8 cellular contexts compared by ENCODE assay signal in the genomic region with DNA sequence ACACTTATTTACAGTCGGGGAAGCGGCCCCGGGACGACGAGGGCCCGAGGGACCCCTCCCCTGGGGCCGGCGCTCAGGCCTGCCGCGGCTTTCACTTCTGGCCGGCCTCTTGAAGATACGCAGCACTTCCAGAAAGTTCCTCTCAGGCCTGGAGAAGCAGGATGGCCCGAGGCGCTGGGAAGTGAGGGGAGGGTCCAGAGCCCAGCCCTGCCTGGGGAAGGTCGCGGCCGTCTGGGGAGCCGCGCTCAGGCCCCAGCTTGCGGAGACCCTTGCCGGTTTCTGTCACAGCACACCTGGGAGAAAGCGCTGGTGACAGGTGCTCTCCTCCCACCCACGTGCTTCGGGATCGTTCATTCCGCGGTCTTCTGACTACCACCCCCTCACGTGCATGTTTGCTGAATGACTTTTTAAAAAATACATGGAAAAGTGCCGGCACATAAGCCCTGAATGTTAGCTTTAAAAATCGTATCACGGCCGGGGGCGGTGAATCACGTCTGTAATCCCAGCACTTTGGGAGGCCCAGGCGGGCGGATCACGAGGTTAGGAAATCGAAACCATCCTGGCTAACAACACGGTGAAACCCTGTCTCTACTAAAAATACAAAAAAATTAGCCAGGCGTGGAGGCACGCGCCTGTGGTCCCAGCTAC. TPM values are rescaled to one million over a fixed set of nuclear protein-coding genes. Genes with fewer than 3 reads are reported as not detected.
DNase-seq lines count a peak whose midpoint lies in the region; ATAC-seq and TF ChIP-seq lines count a peak whose summit lies in the region.

No MANE protein-coding gene starts in this region.

- no peak for DNase-seq in GM06990 (ENCODE audit: extremely low read depth, insufficient read length)
- no peak for DNase-seq in OCI-LY7 (ENCODE audit: low spot score)
- no peak for DNase-seq in central memory CD8-positive, alpha-beta T cell (ENCODE audit: low spot score in 2 of 2)
- no peak for DNase-seq in lower lobe of right lung
- DNase-seq in LoVo (ENCODE audit: low spot score), result no peak
- DNase-seq in posterior vena cava (ENCODE audit: low spot score), result no peak

- peak overlapping the region; percentile 79 for H3K4me3 ChIP-seq in GM06990 (replicated peaks; ENCODE audit: low read depth, low read length)
- peak overlapping the region; percentile 82 for H3K4me3 ChIP-seq in OCI-LY7 (ENCODE audit: low read depth, low read length, poor library complexity, severe bottlenecking)
- H3K4me3 ChIP-seq in lower lobe of right lung, result peak overlapping the region; percentile 85
- peak overlapping the region; percentile 90 for H3K4me3 ChIP-seq in thymus (ENCODE audit: low read length)

- H4K20me1 ChIP-seq in OCI-LY7 (ENCODE audit: insufficient read depth, low read length), result peaks cover 23% of the 10 kb centered on the region

- peaks cover 21% of the 10 kb centered on the region for H3K4me1 Mint-ChIP-seq in central memory CD8-positive, alpha-beta T cell

- no peaks in the 10 kb centered on the region for H3K27me3 Mint-ChIP-seq in central memory CD8-positive, alpha-beta T cell

- H3K4me2 ChIP-seq in OCI-LY7 (ENCODE audit: low read length), result peak overlapping the region; percentile 97

- H3K27me3 ChIP-seq in GM06990 (replicated peaks; ENCODE audit: control insufficient read depth, insufficient read depth, low read length), result no peaks in the 10 kb centered on the region
- no peaks in the 10 kb centered on the region for H3K27me3 ChIP-seq in lower lobe of right lung (ENCODE audit: low read depth)
- H3K27me3 ChIP-seq in thymus (ENCODE audit: control insufficient read depth, insufficient read depth), result no peaks in the 10 kb centered on the region

- peak overlapping the region; percentile 68; the same call in 1 of the 2 replicates for H2AFZ ChIP-seq in OCI-LY7 (ENCODE audit: low read length)

- CTCF ChIA-PET in OCI-LY7 (lab: Charles Lee; ENCODE audit: unreplicated experiment), result no interaction called here

- H3K27ac Mint-ChIP-seq in central memory CD8-positive, alpha-beta T cell (ENCODE audit: low read depth), result peak overlapping the region; percentile 96

- no peak for ATAC-seq in central memory CD8-positive, alpha-beta T cell (replicated peaks; ENCODE audit: extremely low read depth, poor library complexity, severe bottlenecking)
- ATAC-seq in lower lobe of right lung, result peak; percentile 46 to 55
- ATAC-seq in HG02884 (IDR thresholded peaks at IDR 0.05; ENCODE audit: unreplicated experiment), result no peak

- intact Hi-C loops in OCI-LY7 (cut with micrococcal nuclease; ENCODE audit: unreplicated experiment) (loop anchor here (1.0 to 5.0 kb wide), 5 partner anchors 69 to 726 kb away; a partner anchor contains a TSS), lower lobe of right lung (cut with DNase I) (loop anchor here (10.0 kb wide), 1 partner anchor 358 kb away; a partner anchor contains a TSS), posterior vena cava (cut with DNase I) (loop anchor here (5.0 kb wide), 2 partner anchors 351 to 356 kb away; a partner anchor contains a TSS)

- TF ChIP-seq CTCF in GM06990 (IDR thresholded peaks at IDR 0.05; ENCODE audit: insufficient read depth, low read length, poor library complexity, severe bottlenecking) (no peak), OCI-LY7 (conservative IDR thresholded peaks at IDR 0.05; ENCODE audit: low read length) (no peak), lower lobe of right lung (IDR thresholded peaks at IDR 0.05) (no peak)

- POLR2A ChIA-PET in OCI-LY7 (lab: Charles Lee), result no interaction called here

- BruUV-seq in OCI-LY7 (replicated peaks; lab: Mats Ljungman, UMichigan), result TSS peak; percentile 97

- no peaks in the 10 kb centered on the region for H3K9me3 ChIP-seq in OCI-LY7 (ENCODE audit: low read length)
- no peaks in the 10 kb centered on the region for H3K9me3 ChIP-seq in lower lobe of right lung
- H3K9me3 ChIP-seq in thymus (ENCODE audit: control insufficient read depth), result no peaks in the 10 kb centered on the region

- H3K36me3 ChIP-seq in GM06990 (ENCODE audit: control insufficient read depth, insufficient read depth, low read length) (no peaks in the 10 kb centered on the region), OCI-LY7 (ENCODE audit: insufficient read depth, low read length) (peaks cover 27% of the 10 kb centered on the region), lower lobe of right lung (peaks cover 33% of the 10 kb centered on the region), thymus (ENCODE audit: control insufficient read depth, insufficient read depth) (peaks cover 8% of the 10 kb centered on the region)

- H3K36me3 Mint-ChIP-seq in central memory CD8-positive, alpha-beta T cell (ENCODE audit: insufficient read depth), result peaks cover 35% of the 10 kb centered on the region

- H3K4me1 ChIP-seq in OCI-LY7 (ENCODE audit: insufficient read depth, low read length, poor library complexity, severe bottlenecking) (peaks cover 32% of the 10 kb centered on the region), lower lobe of right lung (peaks cover 35% of the 10 kb centered on the region), thymus (ENCODE audit: control insufficient read depth, insufficient read depth, low read length) (peaks cover 10% of the 10 kb centered on the region)

- no peaks in the 10 kb centered on the region for H3K9me2 ChIP-seq in OCI-LY7 (ENCODE audit: insufficient read depth, low read length)

- WGBS in thymus, result 38% methylated on average over 42 of the region's 42 CpGs

- peak overlapping the region; percentile 77 for H3K4me3 Mint-ChIP-seq in central memory CD8-positive, alpha-beta T cell

- H3K27ac ChIP-seq in OCI-LY7 (ENCODE audit: low read depth, low read length, poor library complexity, severe bottlenecking) (peak overlapping the region; percentile 84), lower lobe of right lung (peak overlapping the region; percentile 98), thymus (ENCODE audit: low read depth) (peak overlapping the region; percentile 95)

- peaks cover 43% of the 10 kb centered on the region for H3K79me2 ChIP-seq in OCI-LY7 (ENCODE audit: insufficient read depth, low read depth, low read length)

- no peaks in the 10 kb centered on the region for H3K9me3 Mint-ChIP-seq in central memory CD8-positive, alpha-beta T cell

RNA-seq across cellular contexts. Expression of a gene that starts 0.7 kb away (rescaled TPM):
- 28.2 and 39.0 TPM in 2 replicates for total RNA-seq in OCI-LY7 (2014; rRNA removed; shearing (Covaris generic))
- total RNA-seq in OCI-LY7 (2022) (33.6 and 40.5 TPM in 2 replicates), lower lobe of right lung (49.2 TPM), posterior vena cava (10 to 100 TPM; 39.9 to 44.1 TPM)
- 74.4 TPM for polyA plus RNA-seq in thymus

Comparison
In these comparisons a context has a peak if more than half of its experiments do, and no peak if none do; other contexts are left out.
1. ATAC-seq: peak in lower lobe of right lung (2 of 2); none in central memory CD8-positive, alpha-beta T cell (single experiment) and HG02884 (single experiment).
2. Peak in every context shown above with its lines, with median percentiles within 50 percentile points of each other: H3K4me3 ChIP-seq and H3K27ac ChIP-seq.